In the genomic region with DNA sequence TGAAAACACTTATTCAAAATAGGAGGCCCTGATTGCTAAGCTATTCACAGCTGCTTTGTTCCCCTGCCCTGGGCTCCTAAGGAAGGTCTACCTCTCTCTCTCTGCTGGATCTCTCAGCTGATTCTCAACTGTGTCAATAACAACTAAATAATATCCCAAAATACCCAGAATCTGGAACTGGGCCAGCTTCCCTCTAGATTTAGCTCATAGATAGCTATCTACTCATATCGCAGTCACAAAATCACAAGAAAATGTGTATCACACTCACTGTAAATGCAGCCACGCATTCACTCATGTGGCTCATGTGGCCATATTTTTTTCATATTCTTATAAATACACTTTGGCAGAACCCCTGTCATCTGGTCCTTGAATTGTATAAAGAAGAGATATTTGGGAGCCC, we compare ENCODE assay signal across 29 cellular contexts.
"Had no signal": no experiment of that assay in that cellular context is flagged by ENCODE, and none has a peak within 500 bp of the region (broad histone marks: within the 10 kb centered on the region; RNA-seq: fewer than 3 reads in every experiment).

No MANE protein-coding gene starts in this region.

- DNase-seq: activated B cell treated with CpG ODN at 0.5 μM for 24 hours; activated CD4-positive, alpha-beta memory T cell treated with anti-CD3 and anti-CD28 coated beads for 36 hours; activated CD4-positive, alpha-beta T cell treated with anti-CD3 and anti-CD28 coated beads for 4 hours; activated CD4-positive, alpha-beta T cell treated with anti-CD3 and anti-CD28 coated beads, Interleukin-2, amount 50 U/mL, for 1 hour; activated CD4-positive, CD25-positive, alpha-beta regulatory T cell treated with anti-CD3 and anti-CD28 coated beads, Interleukin-2, amount 50 U/mL, for 72 hours; activated CD8-positive, alpha-beta memory T cell treated with anti-CD3 and anti-CD28 coated beads, Interleukin-2, amount 10 ng/mL, durations not matched to agents 7 days and 5 days; activated CD8-positive, alpha-beta memory T cell treated with anti-CD3 and anti-CD28 coated beads, Interleukin-2, amount 50 U/mL, for 48 hours; activated effector memory CD4-positive, alpha-beta T cell treated with Interleukin-2 at 50 U/mL for 16 hours; activated naive CD4-positive, alpha-beta T cell treated with anti-CD3 and anti-CD28 coated beads, Interleukin-2, amount 10 ng/mL, durations not matched to agents 7 days and 5 days; activated naive CD8-positive, alpha-beta T cell treated with anti-CD3 and anti-CD28 coated beads, Interleukin-2, amount 50 U/mL, for 24 hours; activated T-cell treated with anti-CD3 and anti-CD28 coated beads, Interleukin-2, amount 50 U/mL, for 48 hours; anterior cingulate cortex; caudate nucleus; cerebellar nuclear complex; NCI-H1436; NCI-H1694; NCI-H1930; NCI-H2081 treated with DMSO at 0.1 percent for 48 hours; NCI-H2171 treated with DMSO at 0.1 percent for 48 hours; NCI-H2227 treated with DMSO at 0.1 percent for 48 hours; NCI-H524 treated with DMSO at 0.1 percent for 48 hours; NCI-H774; SHP77; SJCRH30 had no signal

- H3K36me3 ChIP-seq: SJCRH30 had no signal

- H3K4me3 ChIP-seq: K562, SJCRH30, SK-N-MC had no signal

- H3K27me3 ChIP-seq: SJCRH30 had no signal

- H3K9me3 ChIP-seq: SJCRH30 had no signal

- H3K4me1 ChIP-seq: SJCRH30 had no signal

- ATAC-seq: activated CD8-positive, alpha-beta memory T cell treated with anti-CD3 and anti-CD28 coated beads, Interleukin-2, amount 10 ng/mL, durations not matched to agents 7 days and 5 days; activated naive CD8-positive, alpha-beta T cell treated with anti-CD3 and anti-CD28 coated beads, Interleukin-2, amount 50 U/mL, for 24 hours; K562; Panc1 had no signal

- FAIRE-seq: bronchial epithelial cell, K562, TTC549 had no signal

- H3K27ac ChIP-seq: SJCRH30, SK-N-MC had no signal
